30 cellular contexts compared by ENCODE assay signal in the genomic region with DNA sequence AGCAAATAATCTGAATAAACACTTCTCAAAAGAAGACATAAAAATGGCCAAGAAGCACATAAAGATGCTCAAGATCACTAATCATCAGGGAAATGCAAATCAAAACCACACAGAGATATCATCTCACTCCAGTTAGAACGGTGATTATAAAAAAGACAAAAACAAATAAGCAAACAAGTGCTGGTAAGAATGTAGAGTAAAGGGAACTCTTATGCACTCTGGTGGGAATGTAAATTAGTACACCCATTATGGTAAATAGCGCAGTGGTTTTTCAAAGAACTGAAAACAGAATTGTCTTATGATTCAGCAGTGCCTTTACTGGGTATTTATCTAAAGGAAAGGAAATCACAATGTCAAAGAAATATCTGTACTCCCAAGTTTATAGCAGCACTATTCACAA.
"Had no signal": no experiment of that assay in that cellular context is flagged by ENCODE, and none has a peak within 500 bp of the region (broad histone marks: within the 10 kb centered on the region; RNA-seq: fewer than 3 reads in every experiment).

No MANE protein-coding gene starts in this region.

- DNase-seq: activated CD4-positive, alpha-beta T cell treated with anti-CD3 and anti-CD28 coated beads for 1 hour; activated CD4-positive, alpha-beta T cell treated with anti-CD3 and anti-CD28 coated beads for 4 hours; activated CD4-positive, alpha-beta T cell treated with anti-CD3 and anti-CD28 coated beads, Interleukin-2, amount 10 ng/mL, durations not matched to agents 7 days and 5 days; activated CD4-positive, alpha-beta T cell treated with anti-CD3 and anti-CD28 coated beads, Interleukin-2, amount 50 U/mL, for 4 hours; activated CD8-positive, alpha-beta memory T cell treated with anti-CD3 and anti-CD28 coated beads for 24 hours; activated CD8-positive, alpha-beta T cell treated with anti-CD3 and anti-CD28 coated beads for 36 hours; activated effector memory CD4-positive, alpha-beta T cell treated with Interleukin-2 at 50 U/mL for 16 hours; activated gamma-delta T cell treated with Interleukin-2 at 50 U/mL for 16 hours; activated naive CD4-positive, alpha-beta T cell treated with anti-CD3 and anti-CD28 coated beads, Interleukin-2, amount 50 U/mL, for 16 hours; activated naive CD4-positive, alpha-beta T cell treated with Interleukin-2 at 50 U/mL for 16 hours; activated T-cell treated with anti-CD3 and anti-CD28 coated beads, Interleukin-2, amount 50 U/mL, for 4 hours; amniotic stem cell; anterior cingulate cortex; central memory CD4-positive, alpha-beta T cell; cerebellar nuclear complex; dorsolateral prefrontal cortex; effector memory CD4-positive, alpha-beta T cell; endodermal cell; foreskin keratinocyte; heart right ventricle; T-helper 2 cell had no signal

- H3K4me1 Mint-ChIP-seq: activated CD4-positive, alpha-beta T cell treated with anti-CD3 and anti-CD28 coated beads, Interleukin-2, amount 10 ng/mL, durations not matched to agents 7 days and 5 days; activated T-helper 17 cell treated with anti-CD3 and anti-CD28 coated beads, Interleukin-2, amount 50 U/mL, for 72 hours had no signal

- H3K27ac Mint-ChIP-seq: activated CD4-positive, alpha-beta T cell treated with anti-CD3 and anti-CD28 coated beads, Interleukin-2, amount 10 ng/mL, durations not matched to agents 7 days and 5 days; activated CD8-positive, alpha-beta T cell treated with anti-CD3 and anti-CD28 coated beads for 36 hours; activated naive CD8-positive, alpha-beta T cell; activated T-helper 17 cell treated with anti-CD3 and anti-CD28 coated beads, Interleukin-2, amount 50 U/mL, for 72 hours; dendritic cell treated with granulocyte-macrophage colony-stimulating factor and Interleukin-4, amounts not matched to agents 40 ng/mL and 50 ng/mL, for 4 days; endodermal cell; WTC11 had no signal

- H3K27ac ChIP-seq: cardiac muscle cell, coronary artery, dorsolateral prefrontal cortex, foreskin keratinocyte, gastroesophageal sphincter, heart right ventricle, hepatocyte had no signal

- H3K36me3 Mint-ChIP-seq: activated naive CD8-positive, alpha-beta T cell had no signal

- H3K9me3 Mint-ChIP-seq: dendritic cell treated with granulocyte-macrophage colony-stimulating factor and Interleukin-4, amounts not matched to agents 40 ng/mL and 50 ng/mL, for 4 days had no signal

- H3K4me3 Mint-ChIP-seq: activated CD4-positive, alpha-beta T cell treated with anti-CD3 and anti-CD28 coated beads, Interleukin-2, amount 10 ng/mL, durations not matched to agents 7 days and 5 days; activated CD8-positive, alpha-beta T cell treated with anti-CD3 and anti-CD28 coated beads for 36 hours; activated naive CD8-positive, alpha-beta T cell; activated T-cell treated with anti-CD3 and anti-CD28 coated beads, Interleukin-2, amount 50 U/mL, for 4 hours; activated T-helper 17 cell treated with anti-CD3 and anti-CD28 coated beads, Interleukin-2, amount 50 U/mL, for 72 hours; dendritic cell treated with granulocyte-macrophage colony-stimulating factor and Interleukin-4, amounts not matched to agents 40 ng/mL and 50 ng/mL, for 4 days; endodermal cell; WTC11 had no signal

- H3K27me3 Mint-ChIP-seq: activated CD4-positive, alpha-beta T cell treated with anti-CD3 and anti-CD28 coated beads, Interleukin-2, amount 10 ng/mL, durations not matched to agents 7 days and 5 days; activated T-helper 17 cell treated with anti-CD3 and anti-CD28 coated beads, Interleukin-2, amount 50 U/mL, for 72 hours; dendritic cell treated with granulocyte-macrophage colony-stimulating factor and Interleukin-4, amounts not matched to agents 40 ng/mL and 50 ng/mL, for 4 days had no signal

- H3K4me3 ChIP-seq: cardiac muscle cell, coronary artery, dorsolateral prefrontal cortex, gastroesophageal sphincter, heart right ventricle, hepatocyte had no signal

- ATAC-seq: activated CD8-positive, alpha-beta T cell treated with anti-CD3 and anti-CD28 coated beads for 36 hours; activated T-cell treated with anti-CD3 and anti-CD28 coated beads, Interleukin-2, amount 50 U/mL, for 4 hours; activated T-helper 17 cell treated with anti-CD3 and anti-CD28 coated beads, Interleukin-2, amount 50 U/mL, for 72 hours; esophagus mucosa; foreskin keratinocyte; gastroesophageal sphincter; heart right ventricle; WTC11 had no signal
